8 cellular contexts compared by ENCODE assay signal in genomic region chr10:125060486-125060850, GRCh38.
DNase-seq lines count a peak whose midpoint lies in the region; ATAC-seq and TF ChIP-seq lines count a peak whose summit lies in the region.

No MANE protein-coding gene starts in this region.

- no peak for TF ChIP-seq POLR2A in esophagus muscularis mucosa (IDR thresholded peaks at IDR 0.05; ENCODE audit: low read depth)
- TF ChIP-seq POLR2A in lower leg skin (IDR thresholded peaks at IDR 0.05): no peak

- peaks cover 28% of the 10 kb centered on the region for H3K36me3 Mint-ChIP-seq in type B pancreatic cell

- DNase-seq in esophagus muscularis mucosa (ENCODE audit: extremely low spot score) (no peak), type B pancreatic cell (ENCODE audit: extremely low spot score, unreplicated experiment) (no peak), lower leg skin (ENCODE audit: low spot score in 2 of 2) (no peak), left lobe of liver (ENCODE audit: low spot score) (no peak), NCI-H2196 (lab: John Stamatoyannopoulos, UW; ENCODE audit: unreplicated experiment) (no peak), hepatic stellate cell (ENCODE audit: low spot score) (no peak)

- peaks cover 88% of the 10 kb centered on the region for H3K4me1 Mint-ChIP-seq in type B pancreatic cell (ENCODE audit: unreplicated experiment)

- H3K27me3 Mint-ChIP-seq in type B pancreatic cell: no peaks in the 10 kb centered on the region

- H3K36me3 ChIP-seq in esophagus muscularis mucosa: no peaks in the 10 kb centered on the region
- no peaks in the 10 kb centered on the region for H3K36me3 ChIP-seq in muscle layer of duodenum (ENCODE audit: control insufficient read depth in 1 of 2, insufficient read depth in 2 of 2, low read length in 2 of 2)

- TF ChIP-seq CTCF in VCaP (conservative IDR thresholded peaks at IDR 0.05) (no peak), esophagus muscularis mucosa (IDR thresholded peaks at IDR 0.05) (no peak), type B pancreatic cell (conservative IDR thresholded peaks at IDR 0.05) (no peak), lower leg skin (IDR thresholded peaks at IDR 0.05) (no peak)

- ATAC-seq in left lobe of liver: no peak

- H3K27ac ChIP-seq in VCaP (peak overlapping the region; percentile 86), esophagus muscularis mucosa (replicated peaks in 1 of 4) (peak overlapping the region; percentile 85 to 87 (median 87)), muscle layer of duodenum (ENCODE audit: low read length) (peak overlapping the region; percentile 0)

- H3K4me1 ChIP-seq in esophagus muscularis mucosa: peaks cover 100% of the 10 kb centered on the region in 4 donors
- H3K4me1 ChIP-seq in muscle layer of duodenum (ENCODE audit: control insufficient read depth in 1 of 2, insufficient read depth in 2 of 2, low read length in 2 of 2): peaks cover 52 to 95% of the 10 kb centered on the region in 2 donors

- H3K9me3 Mint-ChIP-seq in type B pancreatic cell: no peaks in the 10 kb centered on the region

- 31% methylated on average over 11 of the region's 11 CpGs for WGBS in esophagus muscularis mucosa
- WGBS in lower leg skin, 2 donors: 49 to 54% methylated on average over 11 of the region's 11 CpGs

- peak overlapping the region; percentile 10 to 30 (median 29) for H3K4me3 ChIP-seq in esophagus muscularis mucosa
- H3K4me3 ChIP-seq in muscle layer of duodenum (ENCODE audit: low read depth in 1 of 2, low read length in 2 of 2): peak overlapping the region; percentile 32 to 40
- no peak overlapping the region for H3K4me3 ChIP-seq in lower leg skin (ENCODE audit: low read depth, poor library complexity, severe bottlenecking)

- H3K27ac Mint-ChIP-seq in type B pancreatic cell: peak overlapping the region; percentile 90

- H3K4me3 Mint-ChIP-seq in type B pancreatic cell: peak overlapping the region; percentile 61

- no peaks in the 10 kb centered on the region for H3K27me3 ChIP-seq in esophagus muscularis mucosa
- no peaks in the 10 kb centered on the region for H3K27me3 ChIP-seq in muscle layer of duodenum (ENCODE audit: low read depth, low read length)

- H3K9me3 ChIP-seq in esophagus muscularis mucosa (no peaks in the 10 kb centered on the region), muscle layer of duodenum (ENCODE audit: control insufficient read depth in 1 of 2, low read length in 2 of 2) (no peaks in the 10 kb centered on the region)

- intact Hi-C loops in esophagus muscularis mucosa (cut with DNase I): loop anchor here (5.0 kb wide), 2 partner anchors 68 to 97 kb away; no protein-coding TSS in a partner anchor
- intact Hi-C loops in lower leg skin (cut with DNase I; ENCODE audit: low total_unique reads): no loop called here

- TF ChIP-seq EP300 in esophagus muscularis mucosa (IDR thresholded peaks at IDR 0.05): no peak

Comparison
In these comparisons a context has a peak if more than half of its experiments do, and no peak if none do; other contexts are left out.
1. H3K27ac ChIP-seq: peak in every context shown above with its lines; median percentile 87 in esophagus muscularis mucosa; 86 in VCaP; 0 in muscle layer of duodenum.